Comparison of ENCODE assay signal across 1 cellular context in genomic region chr17:81365148-81365600, GRCh38.
TF ChIP-seq lines count a peak whose summit lies in the region.

No MANE protein-coding gene starts in this region.

TF ChIP-seq in GM12878, 131 proteins besides CTCF, POLR2A, EP300 and RAD21 (continued from another document):
- TF ChIP-seq KLF5 (IDR thresholded peaks at IDR 0.05; ENCODE audit: partially characterized antibody) (no peak), TCF3 (IDR thresholded peaks at IDR 0.05; ENCODE audit: borderline replicate concordance, insufficient read depth, low read depth, low read length) (no peak), PBX3 (IDR thresholded peaks at IDR 0.05; ENCODE audit: insufficient replicate concordance, low read depth, low read length) (no peak), ZNF274 (IDR thresholded peaks at IDR 0.05; ENCODE audit: insufficient read depth, insufficient read length) (no peak), BCLAF1 (IDR thresholded peaks at IDR 0.05) (no peak), IRF5 (IDR thresholded peaks at IDR 0.05; ENCODE audit: borderline replicate concordance) (no peak), JUND (IDR thresholded peaks at IDR 0.05; ENCODE audit: low read depth, low read length) (no peak), BRCA1 (IDR thresholded peaks at IDR 0.05; ENCODE audit: low read depth, low read length) (no peak), SPI1 (IDR thresholded peaks at IDR 0.05; ENCODE audit: borderline replicate concordance, insufficient read depth, low read depth, low read length) (no peak), RBBP5 (conservative IDR thresholded peaks at IDR 0.05) (no peak), SMARCA5 (IDR thresholded peaks at IDR 0.05) (no peak), REST (IDR thresholded peaks at IDR 0.05; ENCODE audit: low read depth, low read length) (no peak), IRF3 (IDR thresholded peaks at IDR 0.05) (no peak), EGR1 (IDR thresholded peaks at IDR 0.05; ENCODE audit: borderline replicate concordance in 1 of 2, low read depth in 2 of 2, low read length in 2 of 2) (no peak)
